Comparison of ENCODE assay signal across 24 cellular contexts in genomic region chr7:511476-512145, GRCh38. TPM values are rescaled to one million over a fixed set of nuclear protein-coding genes. Genes with fewer than 3 reads are reported as not detected.
A peak's percentile ranks its signal among the peaks of the same experiment; 100 is the strongest.
DNase-seq lines count a peak whose midpoint lies in the region; ATAC-seq, FAIRE-seq and TF ChIP-seq lines count a peak whose summit lies in the region.
"Had no signal": no experiment of that assay in that cellular context is flagged by ENCODE, and none has a peak within 500 bp of the region (broad histone marks: within the 10 kb centered on the region; RNA-seq: fewer than 3 reads in every experiment).

No MANE protein-coding gene starts in this region.

- peaks cover 22% of the 10 kb centered on the region; the same call in 1 of the 2 replicates for H3K4me1 ChIP-seq in Caco-2
- H3K4me1 ChIP-seq in NT2/D1 (ENCODE audit: insufficient read depth, insufficient read length) = peaks cover 51% of the 10 kb centered on the region
- peaks cover 43 to 71% (median 54%) of the 10 kb centered on the region in 4 donors for H3K4me1 ChIP-seq in esophagus muscularis mucosa
- H3K4me1 ChIP-seq in pancreas = peaks cover 9 to 30% (median 10%) of the 10 kb centered on the region in 3 donors

- no TSS peak for BruUV-seq in Caco-2 (replicated peaks; lab: Mats Ljungman, UMichigan)

- no peak for ATAC-seq in pancreas
- ATAC-seq: activated naive CD8-positive, alpha-beta T cell treated with anti-CD3 and anti-CD28 coated beads, Interleukin-2, amount 50 U/mL, for 24 hours had no signal

- intact Hi-C loops in Caco-2 (cut with micrococcal nuclease; ENCODE audit: unreplicated experiment) = no loop called here
- intact Hi-C loops in esophagus muscularis mucosa (cut with DNase I) = no loop called here
- intact Hi-C loops in pancreas (cut with DNase I) = loop anchor here in 1 of 3 donors (5.0 kb wide), 1 partner anchor 174 kb away; no protein-coding TSS in a partner anchor

- 91% methylated on average over 20 of the region's 25 CpGs for WGBS in esophagus muscularis mucosa
- WGBS in pancreas, 2 donors = 89 to 94% methylated on average over 25 of the region's 25 CpGs

- H3K27ac ChIP-seq in esophagus muscularis mucosa (replicated peaks in 1 of 4) (peak overlapping the region; percentile 90 to 95 (median 94)), pancreas (peak overlapping the region in 1 of 4 donors; percentile 10)
- H3K27ac ChIP-seq: brain microvascular endothelial cell had no signal

- H3K4me3 Mint-ChIP-seq in Caco-2 (ENCODE audit: unreplicated experiment) = no peak overlapping the region
- H3K4me3 Mint-ChIP-seq: activated CD4-positive, alpha-beta memory T cell treated with anti-CD3 and anti-CD28 coated beads, Interleukin-2, amount 10 ng/mL, durations not matched to agents 7 days and 5 days; activated naive CD8-positive, alpha-beta T cell treated with anti-CD3 and anti-CD28 coated beads, Interleukin-2, amount 50 U/mL, for 24 hours had no signal

- peaks cover 6% of the 10 kb centered on the region for H3K4me1 Mint-ChIP-seq in Caco-2 (ENCODE audit: low read depth, unreplicated experiment)

- POLR2A ChIA-PET in Caco-2 (lab: Charles Lee) = no interaction called here

- no peaks in the 10 kb centered on the region for H3K27me3 Mint-ChIP-seq in Caco-2 (ENCODE audit: insufficient read depth, unreplicated experiment)

- TF ChIP-seq CTCF in Caco-2 (IDR thresholded peaks at IDR 0.05; ENCODE audit: insufficient read depth in 1 of 2, low read depth in 1 of 2, low read length in 1 of 2, severe bottlenecking in 1 of 2, unreplicated experiment in 1 of 2) (no peak), esophagus muscularis mucosa (IDR thresholded peaks at IDR 0.05) (no peak), pancreas (IDR thresholded peaks at IDR 0.05) (no peak)

- H3K9me3 Mint-ChIP-seq in Caco-2 (ENCODE audit: unreplicated experiment) = no peaks in the 10 kb centered on the region
- H3K9me3 Mint-ChIP-seq: activated CD4-positive, alpha-beta memory T cell treated with anti-CD3 and anti-CD28 coated beads, Interleukin-2, amount 10 ng/mL, durations not matched to agents 7 days and 5 days; activated naive CD8-positive, alpha-beta T cell treated with anti-CD3 and anti-CD28 coated beads, Interleukin-2, amount 50 U/mL, for 24 hours had no signal

- no peak overlapping the region for H3K4me3 ChIP-seq in Caco-2 (ENCODE audit: low read depth, low read length)
- H3K4me3 ChIP-seq in NT2/D1 (ENCODE audit: insufficient read length, low read depth) = no peak overlapping the region
- no peak overlapping the region for H3K4me3 ChIP-seq in esophagus muscularis mucosa
- no peak overlapping the region for H3K4me3 ChIP-seq in pancreas
- H3K4me3 ChIP-seq: MG63, stomach had no signal

- FAIRE-seq in pancreas (lab: Jason Lieb, UNC) = no peak

- H3K9me3 ChIP-seq in Caco-2 = no peaks in the 10 kb centered on the region
- no peaks in the 10 kb centered on the region for H3K9me3 ChIP-seq in NT2/D1 (ENCODE audit: insufficient read depth, low read length)
- H3K9me3 ChIP-seq in esophagus muscularis mucosa = no peaks in the 10 kb centered on the region
- H3K9me3 ChIP-seq in pancreas = no peaks in the 10 kb centered on the region
- H3K9me3 ChIP-seq: MG63, stomach had no signal

- CTCF ChIA-PET in Caco-2 (lab: Charles Lee) = no interaction called here

- H3K27me3 ChIP-seq in Caco-2 (replicated peaks; ENCODE audit: control insufficient read depth, insufficient read depth, low read length) (no peaks in the 10 kb centered on the region), NT2/D1 (ENCODE audit: insufficient read depth, insufficient read length) (no peaks in the 10 kb centered on the region), esophagus muscularis mucosa (no peaks in the 10 kb centered on the region), pancreas (no peaks in the 10 kb centered on the region)
- H3K27me3 ChIP-seq: brain microvascular endothelial cell, MG63 had no signal

- peak in 1 of 2 experiments; percentile 66 for DNase-seq in Caco-2
- DNase-seq in NT2/D1 (ENCODE audit: low read depth, low spot score) = no peak
- no peak for DNase-seq in esophagus muscularis mucosa (ENCODE audit: extremely low spot score)
- peak in 4 of 6 donors; percentile 7 to 67 (median 55) for DNase-seq in pancreas
- no peak for DNase-seq in effector CD4-positive, alpha-beta T cell
- no peak for DNase-seq in activated T-cell treated with anti-CD3 and anti-CD28 coated beads, Interleukin-2, amount 50 U/mL, for 1 hour
- no peak for DNase-seq in NCI-H82 (lab: John Stamatoyannopoulos, UW)
- DNase-seq in NCI-H1436 (lab: John Stamatoyannopoulos, UW) = no peak
- DNase-seq: activated CD4-positive, alpha-beta memory T cell treated with anti-CD3 and anti-CD28 coated beads, Interleukin-2, amount 10 ng/mL, durations not matched to agents 7 days and 5 days; activated CD4-positive, CD25-positive, alpha-beta regulatory T cell; activated effector memory CD4-positive, alpha-beta T cell treated with anti-CD3 and anti-CD28 coated beads, Interleukin-2, amount 50 U/mL, for 16 hours; activated naive CD8-positive, alpha-beta T cell treated with anti-CD3 and anti-CD28 coated beads, Interleukin-2, amount 50 U/mL, for 24 hours; brain microvascular endothelial cell; C1 segment of cervical spinal cord; dermis blood vessel endothelial cell; EL; hippocampal formation; MG63; NCI-H1417 treated with DMSO at 0.1 percent for 48 hours; NCI-H2171 treated with DMSO at 0.1 percent for 48 hours; NCI-H526 treated with DMSO at 0.1 percent for 48 hours; retina; stomach; T-helper 9 cell had no signal

- TF ChIP-seq EP300 in esophagus muscularis mucosa (IDR thresholded peaks at IDR 0.05) = no peak

- H3K36me3 ChIP-seq in Caco-2 (ENCODE audit: control insufficient read depth, insufficient read depth, low read length) (no peaks in the 10 kb centered on the region; the same call in none of the 2 replicates), NT2/D1 (ENCODE audit: insufficient read depth, insufficient read length, low read length) (peaks cover 81% of the 10 kb centered on the region), esophagus muscularis mucosa (peaks cover 24 to 60% (median 50%) of the 10 kb centered on the region in 4 donors), pancreas (peaks cover 3 to 38% (median 14%) of the 10 kb centered on the region in 3 donors)
- H3K36me3 ChIP-seq: MG63 had no signal

- H3K36me3 Mint-ChIP-seq in Caco-2 (ENCODE audit: insufficient read depth, unreplicated experiment) = peaks cover 73% of the 10 kb centered on the region

- peak overlapping the region; percentile 1 for H3K9ac ChIP-seq in NT2/D1 (ENCODE audit: insufficient read length, low read depth)

- no peak for TF ChIP-seq POLR2A in esophagus muscularis mucosa (IDR thresholded peaks at IDR 0.05; ENCODE audit: low read depth)

- peak overlapping the region; percentile 45 for H3K27ac Mint-ChIP-seq in Caco-2 (ENCODE audit: unreplicated experiment)
- H3K27ac Mint-ChIP-seq: activated CD4-positive, alpha-beta memory T cell treated with anti-CD3 and anti-CD28 coated beads, Interleukin-2, amount 10 ng/mL, durations not matched to agents 7 days and 5 days; activated naive CD8-positive, alpha-beta T cell treated with anti-CD3 and anti-CD28 coated beads, Interleukin-2, amount 50 U/mL, for 24 hours had no signal

RNA-seq across cellular contexts. Expression of gene PDGFA, which starts 8.0 kb away (rescaled TPM):
- total RNA-seq in Caco-2 (2022) = 76.8 and 78.5 TPM in 2 replicates
- total RNA-seq in esophagus muscularis mucosa = 100 to 1,000 TPM in 2 of 4 donors, 10 to 100 TPM in 2; 88.0 to 184 (median 119) TPM
- total RNA-seq in pancreas = 100 to 1,000 TPM in 1 of 6 donors, 10 to 100 TPM in 5; 54.1 to 175 (median 81.5) TPM
- polyA plus RNA-seq in pancreas = 10 to 100 TPM; 53.3 to 60.4 TPM

Comparison
In these comparisons a context has a peak if more than half of its experiments do, and no peak if none do; other contexts are left out.
1. DNase-seq: peak in pancreas (4 of 6); none in NT2/D1 (single experiment), esophagus muscularis mucosa (single experiment), effector CD4-positive, alpha-beta T cell (single experiment), activated T-cell treated with anti-CD3 and anti-CD28 coated beads, Interleukin-2, amount 50 U/mL, for 1 hour (single experiment), NCI-H82 (single experiment) and NCI-H1436 (single experiment).